In genomic region chr10:131981429-131982184, GRCh38 we compare ENCODE assay signal across 1 cellular context.
TF ChIP-seq lines count a peak whose summit lies in the region.

Gene BNIP3, minus strand, starts transcription at chr10:131981923. Its CDS starts 117 bp downstream, at chr10:131981806.

TF ChIP-seq in HepG2, 621 proteins besides CTCF, POLR2A, EP300 and RAD21 (continued from another document and continues in another):
- TF ChIP-seq ZNF691 (CRISPR knock-in tag; IDR thresholded peaks at IDR 0.05; ENCODE audit: borderline replicate concordance, low read depth) = no peak
- no peak; the same call in 1 of the 2 replicates for TF ChIP-seq CREB1 (IDR thresholded peaks at IDR 0.05)
- TF ChIP-seq CREB1 (CRISPR knock-in tag; IDR thresholded peaks at IDR 0.05) = no peak
- TF ChIP-seq ETV6 (CRISPR knock-in tag; conservative IDR thresholded peaks at IDR 0.05) = 0 out of 2 replicates have a peak, but pooled peaks have one; percentile 9
- TF ChIP-seq HMGXB4 (CRISPR knock-in tag; IDR thresholded peaks at IDR 0.05; ENCODE audit: borderline replicate concordance in 1 of 2, low read depth in 1 of 2) = peak; percentile 44 to 82; a peak in 3 of 4 replicates
- TF ChIP-seq TOE1 (CRISPR knock-in tag; IDR thresholded peaks at IDR 0.05) = no peak
- TF ChIP-seq ZNF672 (CRISPR knock-in tag; IDR thresholded peaks at IDR 0.05) = peak; percentile 62; the same call in 1 of the 2 replicates
- TF ChIP-seq UBTF (CRISPR knock-in tag; IDR thresholded peaks at IDR 0.05) = peak; percentile 91
- peak; percentile 87 for TF ChIP-seq YEATS4 (CRISPR knock-in tag; IDR thresholded peaks at IDR 0.05; ENCODE audit: borderline replicate concordance)
- TF ChIP-seq ZNF550 (CRISPR knock-in tag; IDR thresholded peaks at IDR 0.05; ENCODE audit: borderline replicate concordance) = no peak
- TF ChIP-seq KLF15 (CRISPR knock-in tag; IDR thresholded peaks at IDR 0.05; ENCODE audit: borderline replicate concordance) = 0 out of 2 replicates have a peak, but pooled peaks have one; percentile 66
- TF ChIP-seq ARID5B (CRISPR knock-in tag; IDR thresholded peaks at IDR 0.05) = peak; percentile 40
- peak; percentile 87; the same call in 1 of the 2 replicates for TF ChIP-seq ZNF430 (CRISPR knock-in tag; IDR thresholded peaks at IDR 0.05)
- TF ChIP-seq MAX (IDR thresholded peaks at IDR 0.05) = peak; percentile 98
- TF ChIP-seq ZNF567 (CRISPR knock-in tag; IDR thresholded peaks at IDR 0.05; ENCODE audit: borderline replicate concordance) = peak; percentile 78; the same call in 1 of the 2 replicates
- no peak for TF ChIP-seq ZNF33A (CRISPR knock-in tag; IDR thresholded peaks at IDR 0.05; ENCODE audit: borderline replicate concordance)
- peak; percentile 55 for TF ChIP-seq PRDM15 (CRISPR knock-in tag; IDR thresholded peaks at IDR 0.05)
- TF ChIP-seq SALL1 (CRISPR knock-in tag; IDR thresholded peaks at IDR 0.05) = peak; percentile 64; the same call in 1 of the 2 replicates
- TF ChIP-seq MED1 (CRISPR knock-in tag; IDR thresholded peaks at IDR 0.05) = peak; percentile 78
- peak in 1 of 2 experiments; percentile 86; a peak in 2 of 4 replicates for TF ChIP-seq KLF16 (CRISPR knock-in tag; IDR thresholded peaks at IDR 0.05)
- peak; percentile 29; the same call in 1 of the 2 replicates for TF ChIP-seq ZBTB33 (CRISPR knock-in tag; IDR thresholded peaks at IDR 0.05)
- no peak for TF ChIP-seq ZMAT5 (CRISPR knock-in tag; IDR thresholded peaks at IDR 0.05; ENCODE audit: borderline replicate concordance, low read depth)
- TF ChIP-seq GMEB1 (CRISPR knock-in tag; IDR thresholded peaks at IDR 0.05; ENCODE audit: borderline replicate concordance) = peak; percentile 66; the same call in 1 of the 2 replicates
- peak; percentile 25; the same call in 1 of the 2 replicates for TF ChIP-seq KAT8 (CRISPR knock-in tag; IDR thresholded peaks at IDR 0.05)
- TF ChIP-seq ATF3 (CRISPR knock-in tag; IDR thresholded peaks at IDR 0.05) = peak; percentile 58; the same call in 1 of the 2 replicates
- 0 out of 4 replicates have a peak, but pooled peaks of 1 of the 2 experiments have one; percentile 13 for TF ChIP-seq NR2F1 (CRISPR knock-in tag; IDR thresholded peaks at IDR 0.05)
- no peak for TF ChIP-seq SMARCE1 (IDR thresholded peaks at IDR 0.05; ENCODE audit: borderline replicate concordance)
- TF ChIP-seq ZBTB1 (CRISPR knock-in tag; IDR thresholded peaks at IDR 0.05; ENCODE audit: borderline replicate concordance) = 0 out of 2 replicates have a peak, but pooled peaks have one; percentile 60
- no peak for TF ChIP-seq RFX5 (IDR thresholded peaks at IDR 0.05; ENCODE audit: low read depth, low read length)
- 0 out of 2 replicates have a peak, but pooled peaks have one; percentile 47 for TF ChIP-seq IKZF5 (CRISPR knock-in tag; IDR thresholded peaks at IDR 0.05)
- no peak for TF ChIP-seq ZNF251 (CRISPR knock-in tag; IDR thresholded peaks at IDR 0.05)
- 0 out of 2 replicates have a peak, but pooled peaks have one; percentile 45 for TF ChIP-seq ZNF580 (CRISPR knock-in tag; IDR thresholded peaks at IDR 0.05; ENCODE audit: borderline replicate concordance, low read depth)
- peak; percentile 77; the same call in 1 of the 2 replicates for TF ChIP-seq KAT7 (CRISPR knock-in tag; IDR thresholded peaks at IDR 0.05; ENCODE audit: borderline replicate concordance)
- no peak for TF ChIP-seq DDIT3 (CRISPR knock-in tag; IDR thresholded peaks at IDR 0.05)
- peak; percentile 49; the same call in 1 of the 2 replicates for TF ChIP-seq DMAP1 (CRISPR knock-in tag; IDR thresholded peaks at IDR 0.05)
- TF ChIP-seq POGZ (CRISPR knock-in tag; IDR thresholded peaks at IDR 0.05) = 0 out of 2 replicates have a peak, but pooled peaks have one; percentile 33
- TF ChIP-seq ZNF33B (CRISPR knock-in tag; IDR thresholded peaks at IDR 0.05) = peak; percentile 94
- TF ChIP-seq NR1H2 (CRISPR knock-in tag; IDR thresholded peaks at IDR 0.05; ENCODE audit: borderline replicate concordance, low read depth) = peak; percentile 15; the same call in 1 of the 2 replicates
- peak; percentile 53 for TF ChIP-seq NR2C2 (CRISPR knock-in tag; IDR thresholded peaks at IDR 0.05; ENCODE audit: borderline replicate concordance)
